1 cellular context compared by ENCODE assay signal in genomic region chr17:67784364-67785121, GRCh38.
TF ChIP-seq lines count a peak whose summit lies in the region.

No MANE protein-coding gene starts in this region.

TF ChIP-seq in K562, 482 proteins besides CTCF, POLR2A, EP300 and RAD21 (continued from another document and continues in another):
- TF ChIP-seq, protein P1, sequence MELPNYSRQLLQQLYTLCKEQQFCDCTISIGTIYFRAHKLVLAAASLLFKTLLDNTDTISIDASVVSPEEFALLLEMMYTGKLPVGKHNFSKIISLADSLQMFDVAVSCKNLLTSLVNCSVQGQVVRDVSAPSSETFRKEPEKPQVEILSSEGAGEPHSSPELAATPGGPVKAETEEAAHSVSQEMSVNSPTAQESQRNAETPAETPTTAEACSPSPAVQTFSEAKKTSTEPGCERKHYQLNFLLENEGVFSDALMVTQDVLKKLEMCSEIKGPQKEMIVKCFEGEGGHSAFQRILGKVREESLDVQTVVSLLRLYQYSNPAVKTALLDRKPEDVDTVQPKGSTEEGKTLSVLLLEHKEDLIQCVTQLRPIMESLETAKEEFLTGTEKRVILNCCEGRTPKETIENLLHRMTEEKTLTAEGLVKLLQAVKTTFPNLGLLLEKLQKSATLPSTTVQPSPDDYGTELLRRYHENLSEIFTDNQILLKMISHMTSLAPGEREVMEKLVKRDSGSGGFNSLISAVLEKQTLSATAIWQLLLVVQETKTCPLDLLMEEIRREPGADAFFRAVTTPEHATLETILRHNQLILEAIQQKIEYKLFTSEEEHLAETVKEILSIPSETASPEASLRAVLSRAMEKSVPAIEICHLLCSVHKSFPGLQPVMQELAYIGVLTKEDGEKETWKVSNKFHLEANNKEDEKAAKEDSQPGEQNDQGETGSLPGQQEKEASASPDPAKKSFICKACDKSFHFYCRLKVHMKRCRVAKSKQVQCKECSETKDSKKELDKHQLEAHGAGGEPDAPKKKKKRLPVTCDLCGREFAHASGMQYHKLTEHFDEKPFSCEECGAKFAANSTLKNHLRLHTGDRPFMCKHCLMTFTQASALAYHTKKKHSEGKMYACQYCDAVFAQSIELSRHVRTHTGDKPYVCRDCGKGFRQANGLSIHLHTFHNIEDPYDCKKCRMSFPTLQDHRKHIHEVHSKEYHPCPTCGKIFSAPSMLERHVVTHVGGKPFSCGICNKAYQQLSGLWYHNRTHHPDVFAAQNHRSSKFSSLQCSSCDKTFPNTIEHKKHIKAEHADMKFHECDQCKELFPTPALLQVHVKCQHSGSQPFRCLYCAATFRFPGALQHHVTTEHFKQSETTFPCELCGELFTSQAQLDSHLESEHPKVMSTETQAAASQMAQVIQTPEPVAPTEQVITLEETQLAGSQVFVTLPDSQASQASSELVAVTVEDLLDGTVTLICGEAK (IDR thresholded peaks at IDR 0.05) = peak; percentile 70; the same call in 1 of the 2 replicates
- TF ChIP-seq, protein P1 (CRISPR knock-in tag; IDR thresholded peaks at IDR 0.05) = no peak
- TF ChIP-seq SMAD1 (IDR thresholded peaks at IDR 0.05; ENCODE audit: low read depth, low read length, partially characterized antibody) = no peak
- no peak for TF ChIP-seq HNRNPL (IDR thresholded peaks at IDR 0.05; ENCODE audit: low read depth, low read length)
- peak in 1 of 2 experiments; percentile 54; a peak in 2 of 4 replicates for TF ChIP-seq ETV6 (IDR thresholded peaks at IDR 0.05; ENCODE audit: borderline replicate concordance in 1 of 2, low read depth in 2 of 2, low read length in 1 of 2)
- no peak for TF ChIP-seq ETV6 (CRISPR knock-in tag; IDR thresholded peaks at IDR 0.05; ENCODE audit: borderline replicate concordance)
- no peak for TF ChIP-seq MAFG (tag; conservative IDR thresholded peaks at IDR 0.05)
- TF ChIP-seq GABPA (tag; conservative IDR thresholded peaks at IDR 0.05; ENCODE audit: low read depth) = peak; percentile 49; the same call in 1 of the 2 replicates
- TF ChIP-seq MBD1 (CRISPR knock-in tag; IDR thresholded peaks at IDR 0.05) = no peak
- TF ChIP-seq GATAD2B (IDR thresholded peaks at IDR 0.05; ENCODE audit: borderline replicate concordance) = no peak
- TF ChIP-seq, protein P2, sequence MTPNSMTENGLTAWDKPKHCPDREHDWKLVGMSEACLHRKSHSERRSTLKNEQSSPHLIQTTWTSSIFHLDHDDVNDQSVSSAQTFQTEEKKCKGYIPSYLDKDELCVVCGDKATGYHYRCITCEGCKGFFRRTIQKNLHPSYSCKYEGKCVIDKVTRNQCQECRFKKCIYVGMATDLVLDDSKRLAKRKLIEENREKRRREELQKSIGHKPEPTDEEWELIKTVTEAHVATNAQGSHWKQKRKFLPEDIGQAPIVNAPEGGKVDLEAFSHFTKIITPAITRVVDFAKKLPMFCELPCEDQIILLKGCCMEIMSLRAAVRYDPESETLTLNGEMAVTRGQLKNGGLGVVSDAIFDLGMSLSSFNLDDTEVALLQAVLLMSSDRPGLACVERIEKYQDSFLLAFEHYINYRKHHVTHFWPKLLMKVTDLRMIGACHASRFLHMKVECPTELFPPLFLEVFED (CRISPR knock-in tag; conservative IDR thresholded peaks at IDR 0.05) = no peak
- no peak for TF ChIP-seq ZNF507 (tag; conservative IDR thresholded peaks at IDR 0.05)
- TF ChIP-seq ZNF263 (CRISPR knock-in tag; IDR thresholded peaks at IDR 0.05; ENCODE audit: borderline replicate concordance) = no peak
- peak; percentile 30 to 41; a peak in 2 of 4 replicates for TF ChIP-seq TRIM24 (IDR thresholded peaks at IDR 0.05)
- no peak for TF ChIP-seq HNRNPUL1 (IDR thresholded peaks at IDR 0.05; ENCODE audit: low read length)
- no peak for TF ChIP-seq PRPF4 (IDR thresholded peaks at IDR 0.05; ENCODE audit: insufficient read depth, low read depth, low read length, poor library complexity, severe bottlenecking)
- TF ChIP-seq ZNF274 (IDR thresholded peaks at IDR 0.05; ENCODE audit: borderline replicate concordance, low read depth, low read length) = no peak
- no peak for TF ChIP-seq ZFPM2 (CRISPR knock-in tag; IDR thresholded peaks at IDR 0.05)
- TF ChIP-seq SRSF9 (IDR thresholded peaks at IDR 0.05; ENCODE audit: borderline replicate concordance, low read depth, low read length) = no peak
- 0 out of 2 replicates have a peak, but pooled peaks have one; percentile 21 for TF ChIP-seq ATF4 (CRISPR knock-in tag; IDR thresholded peaks at IDR 0.05)
- peak; percentile 53 for TF ChIP-seq ZFX (CRISPR knock-in tag; IDR thresholded peaks at IDR 0.05)
- TF ChIP-seq, protein P3, sequence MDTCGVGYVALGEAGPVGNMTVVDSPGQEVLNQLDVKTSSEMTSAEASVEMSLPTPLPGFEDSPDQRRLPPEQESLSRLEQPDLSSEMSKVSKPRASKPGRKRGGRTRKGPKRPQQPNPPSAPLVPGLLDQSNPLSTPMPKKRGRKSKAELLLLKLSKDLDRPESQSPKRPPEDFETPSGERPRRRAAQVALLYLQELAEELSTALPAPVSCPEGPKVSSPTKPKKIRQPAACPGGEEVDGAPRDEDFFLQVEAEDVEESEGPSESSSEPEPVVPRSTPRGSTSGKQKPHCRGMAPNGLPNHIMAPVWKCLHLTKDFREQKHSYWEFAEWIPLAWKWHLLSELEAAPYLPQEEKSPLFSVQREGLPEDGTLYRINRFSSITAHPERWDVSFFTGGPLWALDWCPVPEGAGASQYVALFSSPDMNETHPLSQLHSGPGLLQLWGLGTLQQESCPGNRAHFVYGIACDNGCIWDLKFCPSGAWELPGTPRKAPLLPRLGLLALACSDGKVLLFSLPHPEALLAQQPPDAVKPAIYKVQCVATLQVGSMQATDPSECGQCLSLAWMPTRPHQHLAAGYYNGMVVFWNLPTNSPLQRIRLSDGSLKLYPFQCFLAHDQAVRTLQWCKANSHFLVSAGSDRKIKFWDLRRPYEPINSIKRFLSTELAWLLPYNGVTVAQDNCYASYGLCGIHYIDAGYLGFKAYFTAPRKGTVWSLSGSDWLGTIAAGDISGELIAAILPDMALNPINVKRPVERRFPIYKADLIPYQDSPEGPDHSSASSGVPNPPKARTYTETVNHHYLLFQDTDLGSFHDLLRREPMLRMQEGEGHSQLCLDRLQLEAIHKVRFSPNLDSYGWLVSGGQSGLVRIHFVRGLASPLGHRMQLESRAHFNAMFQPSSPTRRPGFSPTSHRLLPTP (IDR thresholded peaks at IDR 0.05; ENCODE audit: borderline replicate concordance, extremely low read depth, insufficient read length) = no peak
- no peak for TF ChIP-seq HIVEP1 (CRISPR knock-in tag; IDR thresholded peaks at IDR 0.05)
- TF ChIP-seq SP1 (CRISPR knock-in tag; IDR thresholded peaks at IDR 0.05) = no peak
- TF ChIP-seq ZNF146 (CRISPR knock-in tag; IDR thresholded peaks at IDR 0.05; ENCODE audit: unreplicated experiment) = no peak
- TF ChIP-seq ZNF143 (CRISPR knock-in tag; IDR thresholded peaks at IDR 0.05) = no peak
- no peak for TF ChIP-seq NCOA2 (IDR thresholded peaks at IDR 0.05; ENCODE audit: partially characterized antibody in 2 of 2)
- peak; percentile 78 for TF ChIP-seq FOXP1 (CRISPR knock-in tag; IDR thresholded peaks at IDR 0.05)
- no peak for TF ChIP-seq ZNF707 (CRISPR knock-in tag; conservative IDR thresholded peaks at IDR 0.05)
- no peak for TF ChIP-seq FIP1L1 (IDR thresholded peaks at IDR 0.05; ENCODE audit: low read depth, low read length, poor library complexity, severe bottlenecking)
- no peak for TF ChIP-seq JUN (IDR thresholded peaks at IDR 0.05; ENCODE audit: borderline replicate concordance, low read depth, low read length)
- TF ChIP-seq JUN (CRISPR knock-in tag; IDR thresholded peaks at IDR 0.05; ENCODE audit: borderline replicate concordance) = no peak
- no peak for TF ChIP-seq ZNF780A (CRISPR knock-in tag; IDR thresholded peaks at IDR 0.05)
- TF ChIP-seq ERF (CRISPR knock-in tag; IDR thresholded peaks at IDR 0.05) = no peak
- TF ChIP-seq LARP7 (IDR thresholded peaks at IDR 0.05) = no peak
- TF ChIP-seq RFX5 (IDR thresholded peaks at IDR 0.05; ENCODE audit: low read depth, low read length) = no peak; the same call in 1 of the 2 replicates
- peak; percentile 99 for TF ChIP-seq ARID1B (IDR thresholded peaks at IDR 0.05)
- TF ChIP-seq CREB5 (CRISPR knock-in tag; IDR thresholded peaks at IDR 0.05) = no peak
- peak; percentile 78 to 87; a peak in 3 of 4 replicates for TF ChIP-seq FOXK2 (conservative IDR thresholded peaks at IDR 0.05 in 1 of 2, IDR thresholded peaks at IDR 0.05 in 1 of 2; ENCODE audit: low read depth in 2 of 2)
- no peak for TF ChIP-seq HBP1 (CRISPR knock-in tag; IDR thresholded peaks at IDR 0.05)
- no peak for TF ChIP-seq MITF (IDR thresholded peaks at IDR 0.05)
- peak; percentile 100 for TF ChIP-seq LEF1 (IDR thresholded peaks at IDR 0.05)
- TF ChIP-seq E2F5 (CRISPR knock-in tag; IDR thresholded peaks at IDR 0.05) = no peak
